In the genomic region with DNA sequence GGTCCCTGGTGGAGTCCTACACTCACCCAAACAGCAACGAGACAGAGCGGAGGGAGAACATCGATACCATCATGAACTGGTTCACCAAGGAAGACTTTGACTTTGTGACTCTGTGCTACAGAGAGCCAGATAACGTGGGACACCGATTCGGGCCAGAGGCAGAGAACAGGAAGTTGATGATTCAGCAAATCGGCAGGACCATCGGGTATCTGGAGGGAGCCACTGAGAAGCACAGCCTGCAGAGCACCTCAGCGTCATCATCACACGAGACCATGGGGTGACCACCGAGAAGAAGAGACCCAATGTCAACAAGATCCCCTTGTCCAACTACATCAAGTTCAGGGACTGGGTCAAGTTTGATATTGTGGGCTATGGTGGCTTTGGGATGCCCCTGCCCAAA, we compare ENCODE assay signal across 25 cellular contexts. TPM values are rescaled to one million over a fixed set of nuclear protein-coding genes. Genes with fewer than 3 reads are reported as not detected.
"Had no signal": no experiment of that assay in that cellular context is flagged by ENCODE, and none has a peak within 500 bp of the region (broad histone marks: within the 10 kb centered on the region; RNA-seq: fewer than 3 reads in every experiment).

No MANE protein-coding gene starts in this region.

RNA-seq across cellular contexts. Expression of a gene that starts 29.2 kb away (rescaled TPM):
- total RNA-seq: activated B cell treated with CpG ODN at 0.5 μM for 24 hours; activated CD4-positive, alpha-beta memory T cell treated with anti-CD3 and anti-CD28 coated beads for 36 hours; activated CD8-positive, alpha-beta memory T cell treated with anti-CD3 and anti-CD28 coated beads for 36 hours; activated CD8-positive, alpha-beta memory T cell treated with anti-CD3 and anti-CD28 coated beads, Interleukin-2, amount 10 ng/mL, durations not matched to agents 7 days and 5 days; activated CD8-positive, alpha-beta T cell treated with anti-CD3 and anti-CD28 coated beads, Interleukin-2, amount 10 ng/mL, durations not matched to agents 7 days and 5 days; activated naive CD4-positive, alpha-beta T cell treated with anti-CD3 and anti-CD28 coated beads for 36 hours; activated naive CD4-positive, alpha-beta T cell treated with anti-CD3 and anti-CD28 coated beads, Interleukin-2, amount 50 U/mL, for 72 hours; activated naive CD8-positive, alpha-beta T cell treated with anti-CD3 and anti-CD28 coated beads, Interleukin-2, amount 10 ng/mL, durations not matched to agents 7 days and 5 days; activated T-helper 1 cell treated with anti-CD3 and anti-CD28 coated beads, Interleukin-12 subunit alpha, Interleukin-12 subunit beta, Interleukin-2, Interleukin-4 antibody, amounts not matched to agents 30 ng/mL and 10 ng/mL and 1 ng/mL, durations not matched to agents 14 hours and 24 hours and 36 hours; activated T-helper 2 cell treated with anti-CD3 and anti-CD28 coated beads, Interferon-gamma antibody, Interleukin-2, Interleukin-4, amounts not matched to agents 10 μg/mL and 5 μg/mL and 100 μg/mL, durations not matched to agents 14 hours and 24 hours and 36 hours; ascending aorta; breast epithelium; cardiac muscle cell; cerebellum; dermis microvascular lymphatic vessel endothelial cell; endothelial cell of umbilical vein; esophagus squamous epithelium; fibroblast of lung; fibroblast of villous mesenchyme; gastroesophageal sphincter; glomerular endothelial cell; heart right ventricle; T-cell; T-helper 2 cell treated with Interferon-gamma antibody and Interleukin-4, amounts not matched to agents 100 ng/mL and 5 ng/mL, for 36 hours had no signal
- polyA plus RNA-seq: cardiac muscle cell, endothelial cell of umbilical vein, esophagus, fibroblast of lung, heart right ventricle had no signal
